ENCODE assay signal across 33 cellular contexts in genomic region chr5:135159626-135160025, GRCh38.
"Had no signal": no experiment of that assay in that cellular context is flagged by ENCODE, and none has a peak within 500 bp of the region (broad histone marks: within the 10 kb centered on the region; RNA-seq: fewer than 3 reads in every experiment).

No MANE protein-coding gene starts in this region.

- H3K36me3 ChIP-seq: ascending aorta, breast epithelium, cardiac muscle cell, esophagus muscularis mucosa, gastrocnemius medialis, WERI-Rb-1 had no signal

- H3K27me3 ChIP-seq: ascending aorta, esophagus muscularis mucosa, gastrocnemius medialis had no signal

- H3K9me3 ChIP-seq: gastrocnemius medialis had no signal

- H3K27ac Mint-ChIP-seq: activated B cell treated with CpG ODN at 0.5 μM for 24 hours; activated CD4-positive, alpha-beta memory T cell treated with anti-CD3 and anti-CD28 coated beads for 36 hours; activated CD4-positive, alpha-beta T cell treated with anti-CD3 and anti-CD28 coated beads, Interleukin-2, amount 10 ng/mL, durations not matched to agents 24 days and 14 days; activated CD8-positive, alpha-beta memory T cell treated with anti-CD3 and anti-CD28 coated beads, Interleukin-2, amount 10 ng/mL, durations not matched to agents 7 days and 5 days; activated CD8-positive, alpha-beta T cell treated with anti-CD3 and anti-CD28 coated beads, Interleukin-2, amount 10 ng/mL, durations not matched to agents 7 days and 5 days; activated naive CD4-positive, alpha-beta T cell treated with anti-CD3 and anti-CD28 coated beads, Interleukin-2, amount 10 ng/mL, durations not matched to agents 7 days and 5 days; activated naive CD4-positive, alpha-beta T cell treated with anti-CD3 and anti-CD28 coated beads, Interleukin-2, amount 50 U/mL, for 72 hours; activated naive CD8-positive, alpha-beta T cell treated with anti-CD3 and anti-CD28 coated beads, Interleukin-2, amount 10 ng/mL, durations not matched to agents 7 days and 5 days; activated T-helper 1 cell treated with anti-CD3 and anti-CD28 coated beads, Interleukin-12 subunit alpha, Interleukin-12 subunit beta, Interleukin-2, Interleukin-4 antibody, amounts not matched to agents 30 ng/mL and 10 ng/mL and 1 ng/mL, durations not matched to agents 14 hours and 24 hours and 36 hours; activated T-helper 2 cell treated with anti-CD3 and anti-CD28 coated beads, Interferon-gamma antibody, Interleukin-2, Interleukin-4, amounts not matched to agents 10 μg/mL and 5 μg/mL and 100 μg/mL, durations not matched to agents 14 hours and 24 hours and 36 hours; brain; dendritic cell treated with granulocyte-macrophage colony-stimulating factor and Interleukin-4, amounts not matched to agents 40 ng/mL and 50 ng/mL, for 4 days; T-helper 17 cell; T-helper 2 cell treated with Interferon-gamma antibody and Interleukin-4, amounts not matched to agents 5 μg/mL and 100 μg/mL, for 36 hours had no signal

- H3K4me3 Mint-ChIP-seq: activated B cell treated with CpG ODN at 0.5 μM for 24 hours; activated CD4-positive, alpha-beta memory T cell treated with anti-CD3 and anti-CD28 coated beads for 36 hours; activated CD4-positive, alpha-beta T cell treated with anti-CD3 and anti-CD28 coated beads, Interleukin-2, amount 10 ng/mL, durations not matched to agents 24 days and 14 days; activated CD8-positive, alpha-beta memory T cell treated with anti-CD3 and anti-CD28 coated beads, Interleukin-2, amount 10 ng/mL, durations not matched to agents 7 days and 5 days; activated CD8-positive, alpha-beta T cell treated with anti-CD3 and anti-CD28 coated beads, Interleukin-2, amount 10 ng/mL, durations not matched to agents 7 days and 5 days; activated naive CD4-positive, alpha-beta T cell treated with anti-CD3 and anti-CD28 coated beads, Interleukin-2, amount 10 ng/mL, durations not matched to agents 7 days and 5 days; activated naive CD8-positive, alpha-beta T cell treated with anti-CD3 and anti-CD28 coated beads, Interleukin-2, amount 10 ng/mL, durations not matched to agents 7 days and 5 days; activated T-helper 1 cell treated with anti-CD3 and anti-CD28 coated beads, Interleukin-12 subunit alpha, Interleukin-12 subunit beta, Interleukin-2, Interleukin-4 antibody, amounts not matched to agents 30 ng/mL and 10 ng/mL and 1 ng/mL, durations not matched to agents 14 hours and 24 hours and 36 hours; brain; dendritic cell treated with granulocyte-macrophage colony-stimulating factor and Interleukin-4, amounts not matched to agents 40 ng/mL and 50 ng/mL, for 4 days; T-helper 17 cell; T-helper 2 cell treated with Interferon-gamma antibody and Interleukin-4, amounts not matched to agents 5 μg/mL and 100 μg/mL, for 36 hours had no signal

- H3K4me3 ChIP-seq: ascending aorta, breast epithelium, cardiac muscle cell, coronary artery, dorsolateral prefrontal cortex, esophagus muscularis mucosa, gastrocnemius medialis had no signal

- H3K4me1 Mint-ChIP-seq: activated B cell treated with CpG ODN at 0.5 μM for 24 hours; activated CD4-positive, alpha-beta T cell treated with anti-CD3 and anti-CD28 coated beads, Interleukin-2, amount 10 ng/mL, durations not matched to agents 24 days and 14 days; activated CD8-positive, alpha-beta memory T cell treated with anti-CD3 and anti-CD28 coated beads, Interleukin-2, amount 10 ng/mL, durations not matched to agents 7 days and 5 days; activated naive CD4-positive, alpha-beta T cell treated with anti-CD3 and anti-CD28 coated beads, Interleukin-2, amount 10 ng/mL, durations not matched to agents 7 days and 5 days; activated naive CD8-positive, alpha-beta T cell treated with anti-CD3 and anti-CD28 coated beads, Interleukin-2, amount 10 ng/mL, durations not matched to agents 7 days and 5 days; brain; T-helper 17 cell had no signal

- H3K27ac ChIP-seq: ascending aorta, breast epithelium, cardiac muscle cell, coronary artery, dorsolateral prefrontal cortex, esophagus muscularis mucosa, foreskin keratinocyte, gastrocnemius medialis, WERI-Rb-1 had no signal

- H3K36me3 Mint-ChIP-seq: activated CD8-positive, alpha-beta memory T cell treated with anti-CD3 and anti-CD28 coated beads, Interleukin-2, amount 10 ng/mL, durations not matched to agents 7 days and 5 days; activated naive CD4-positive, alpha-beta T cell treated with anti-CD3 and anti-CD28 coated beads, Interleukin-2, amount 10 ng/mL, durations not matched to agents 7 days and 5 days; activated naive CD8-positive, alpha-beta T cell treated with anti-CD3 and anti-CD28 coated beads, Interleukin-2, amount 10 ng/mL, durations not matched to agents 7 days and 5 days; brain had no signal

- H3K4me1 ChIP-seq: ascending aorta, breast epithelium, esophagus muscularis mucosa, foreskin keratinocyte, gastrocnemius medialis had no signal

- ATAC-seq: activated CD4-positive, CD25-positive, alpha-beta regulatory T cell treated with anti-CD3 and anti-CD28 coated beads, Interleukin-2, amount 50 U/mL, for 24 hours; activated CD8-positive, alpha-beta memory T cell treated with anti-CD3 and anti-CD28 coated beads, Interleukin-2, amount 10 ng/mL, durations not matched to agents 7 days and 5 days; activated CD8-positive, alpha-beta T cell treated with anti-CD3 and anti-CD28 coated beads, Interleukin-2, amount 10 ng/mL, durations not matched to agents 7 days and 5 days; activated naive CD4-positive, alpha-beta T cell treated with anti-CD3 and anti-CD28 coated beads, Interleukin-2, amount 50 U/mL, for 72 hours; foreskin keratinocyte; gastrocnemius medialis; T-helper 17 cell had no signal

- DNase-seq: activated B cell treated with CpG ODN at 0.5 μM for 24 hours; activated CD4-positive, alpha-beta memory T cell treated with anti-CD3 and anti-CD28 coated beads for 36 hours; activated CD4-positive, alpha-beta T cell treated with anti-CD3 and anti-CD28 coated beads, Interleukin-2, amount 10 ng/mL, durations not matched to agents 24 days and 14 days; activated CD8-positive, alpha-beta memory T cell treated with anti-CD3 and anti-CD28 coated beads, Interleukin-2, amount 10 ng/mL, durations not matched to agents 7 days and 5 days; activated CD8-positive, alpha-beta memory T cell treated with anti-CD3 and anti-CD28 coated beads, Interleukin-2, amount 50 U/mL, for 4 hours; activated CD8-positive, alpha-beta T cell treated with anti-CD3 and anti-CD28 coated beads, Interleukin-2, amount 10 ng/mL, durations not matched to agents 7 days and 5 days; activated effector memory CD4-positive, alpha-beta T cell treated with anti-CD3 and anti-CD28 coated beads, Interleukin-2, amount 50 U/mL, for 16 hours; activated naive CD4-positive, alpha-beta T cell treated with anti-CD3 and anti-CD28 coated beads, Interleukin-2, amount 10 ng/mL, durations not matched to agents 7 days and 5 days; activated naive CD8-positive, alpha-beta T cell treated with anti-CD3 and anti-CD28 coated beads, Interleukin-2, amount 10 ng/mL, durations not matched to agents 7 days and 5 days; activated T-cell treated with anti-CD3 and anti-CD28 coated beads, Interleukin-2, amount 50 U/mL, for 1 hour; activated T-cell treated with anti-CD3 and anti-CD28 coated beads, Interleukin-2, amount 50 U/mL, for 48 hours; central memory CD4-positive, alpha-beta T cell; dorsolateral prefrontal cortex; effector memory CD4-positive, alpha-beta T cell; foreskin keratinocyte; gastrocnemius medialis; glutamatergic neuron; T-helper 1 cell; T-helper 17 cell; T1000; WERI-Rb-1 had no signal
